ENCODE assay signal across 1 cellular context in the genomic region with DNA sequence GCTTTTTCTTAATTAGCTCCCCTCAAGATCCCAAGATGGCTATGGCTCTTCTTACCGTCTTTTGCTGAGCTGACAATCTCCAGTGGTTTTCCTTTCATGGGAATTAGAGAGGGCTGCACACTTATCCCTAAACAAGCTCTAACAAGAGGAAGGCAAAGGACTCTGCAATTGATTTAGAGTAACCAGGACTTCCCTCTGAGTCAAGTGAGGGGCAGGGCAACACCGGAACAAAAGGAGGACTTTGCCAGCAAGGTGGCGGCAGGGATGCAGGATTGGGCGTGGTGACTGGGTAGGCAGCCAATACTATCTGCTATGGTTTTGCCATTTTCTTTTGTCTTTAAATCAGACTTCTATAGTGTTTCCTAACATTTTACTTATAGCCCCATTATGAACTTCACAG.
TF ChIP-seq lines count a peak whose summit lies in the region.

No MANE protein-coding gene starts in this region.

TF ChIP-seq in GM23338, 12 proteins besides CTCF, POLR2A, EP300 and RAD21 (continued from another document):
- TF ChIP-seq, protein P1, sequence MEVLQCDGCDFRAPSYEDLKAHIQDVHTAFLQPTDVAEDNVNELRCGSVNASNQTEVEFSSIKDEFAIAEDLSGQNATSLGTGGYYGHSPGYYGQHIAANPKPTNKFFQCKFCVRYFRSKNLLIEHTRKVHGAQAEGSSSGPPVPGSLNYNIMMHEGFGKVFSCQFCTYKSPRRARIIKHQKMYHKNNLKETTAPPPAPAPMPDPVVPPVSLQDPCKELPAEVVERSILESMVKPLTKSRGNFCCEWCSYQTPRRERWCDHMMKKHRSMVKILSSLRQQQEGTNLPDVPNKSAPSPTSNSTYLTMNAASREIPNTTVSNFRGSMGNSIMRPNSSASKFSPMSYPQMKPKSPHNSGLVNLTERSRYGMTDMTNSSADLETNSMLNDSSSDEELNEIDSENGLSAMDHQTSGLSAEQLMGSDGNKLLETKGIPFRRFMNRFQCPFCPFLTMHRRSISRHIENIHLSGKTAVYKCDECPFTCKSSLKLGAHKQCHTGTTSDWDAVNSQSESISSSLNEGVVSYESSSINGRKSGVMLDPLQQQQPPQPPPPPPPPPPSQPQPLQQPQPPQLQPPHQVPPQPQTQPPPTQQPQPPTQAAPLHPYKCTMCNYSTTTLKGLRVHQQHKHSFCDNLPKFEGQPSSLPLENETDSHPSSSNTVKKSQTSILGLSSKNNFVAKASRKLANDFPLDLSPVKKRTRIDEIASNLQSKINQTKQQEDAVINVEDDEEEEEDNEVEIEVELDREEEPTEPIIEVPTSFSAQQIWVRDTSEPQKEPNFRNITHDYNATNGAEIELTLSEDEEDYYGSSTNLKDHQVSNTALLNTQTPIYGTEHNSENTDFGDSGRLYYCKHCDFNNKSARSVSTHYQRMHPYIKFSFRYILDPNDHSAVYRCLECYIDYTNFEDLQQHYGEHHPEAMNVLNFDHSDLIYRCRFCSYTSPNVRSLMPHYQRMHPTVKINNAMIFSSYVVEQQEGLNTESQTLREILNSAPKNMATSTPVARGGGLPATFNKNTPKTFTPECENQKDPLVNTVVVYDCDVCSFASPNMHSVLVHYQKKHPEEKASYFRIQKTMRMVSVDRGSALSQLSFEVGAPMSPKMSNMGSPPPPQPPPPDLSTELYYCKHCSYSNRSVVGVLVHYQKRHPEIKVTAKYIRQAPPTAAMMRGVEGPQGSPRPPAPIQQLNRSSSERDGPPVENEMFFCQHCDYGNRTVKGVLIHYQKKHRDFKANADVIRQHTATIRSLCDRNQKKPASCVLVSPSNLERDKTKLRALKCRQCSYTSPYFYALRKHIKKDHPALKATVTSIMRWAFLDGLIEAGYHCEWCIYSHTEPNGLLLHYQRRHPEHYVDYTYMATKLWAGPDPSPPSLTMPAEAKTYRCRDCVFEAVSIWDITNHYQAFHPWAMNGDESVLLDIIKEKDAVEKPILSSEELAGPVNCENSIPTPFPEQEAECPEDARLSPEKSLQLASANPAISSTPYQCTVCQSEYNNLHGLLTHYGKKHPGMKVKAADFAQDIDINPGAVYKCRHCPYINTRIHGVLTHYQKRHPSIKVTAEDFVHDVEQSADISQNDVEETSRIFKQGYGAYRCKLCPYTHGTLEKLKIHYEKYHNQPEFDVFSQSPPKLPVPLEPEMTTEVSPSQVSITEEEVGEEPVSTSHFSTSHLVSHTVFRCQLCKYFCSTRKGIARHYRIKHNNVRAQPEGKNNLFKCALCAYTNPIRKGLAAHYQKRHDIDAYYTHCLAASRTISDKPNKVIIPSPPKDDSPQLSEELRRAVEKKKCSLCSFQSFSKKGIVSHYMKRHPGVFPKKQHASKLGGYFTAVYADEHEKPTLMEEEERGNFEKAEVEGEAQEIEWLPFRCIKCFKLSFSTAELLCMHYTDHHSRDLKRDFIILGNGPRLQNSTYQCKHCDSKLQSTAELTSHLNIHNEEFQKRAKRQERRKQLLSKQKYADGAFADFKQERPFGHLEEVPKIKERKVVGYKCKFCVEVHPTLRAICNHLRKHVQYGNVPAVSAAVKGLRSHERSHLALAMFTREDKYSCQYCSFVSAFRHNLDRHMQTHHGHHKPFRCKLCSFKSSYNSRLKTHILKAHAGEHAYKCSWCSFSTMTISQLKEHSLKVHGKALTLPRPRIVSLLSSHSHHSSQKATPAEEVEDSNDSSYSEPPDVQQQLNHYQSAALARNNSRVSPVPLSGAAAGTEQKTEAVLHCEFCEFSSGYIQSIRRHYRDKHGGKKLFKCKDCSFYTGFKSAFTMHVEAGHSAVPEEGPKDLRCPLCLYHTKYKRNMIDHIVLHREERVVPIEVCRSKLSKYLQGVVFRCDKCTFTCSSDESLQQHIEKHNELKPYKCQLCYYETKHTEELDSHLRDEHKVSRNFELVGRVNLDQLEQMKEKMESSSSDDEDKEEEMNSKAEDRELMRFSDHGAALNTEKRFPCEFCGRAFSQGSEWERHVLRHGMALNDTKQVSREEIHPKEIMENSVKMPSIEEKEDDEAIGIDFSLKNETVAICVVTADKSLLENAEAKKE (CRISPR knock-in tag; IDR thresholded peaks at IDR 0.05), result no peak
- TF ChIP-seq, protein P2, sequence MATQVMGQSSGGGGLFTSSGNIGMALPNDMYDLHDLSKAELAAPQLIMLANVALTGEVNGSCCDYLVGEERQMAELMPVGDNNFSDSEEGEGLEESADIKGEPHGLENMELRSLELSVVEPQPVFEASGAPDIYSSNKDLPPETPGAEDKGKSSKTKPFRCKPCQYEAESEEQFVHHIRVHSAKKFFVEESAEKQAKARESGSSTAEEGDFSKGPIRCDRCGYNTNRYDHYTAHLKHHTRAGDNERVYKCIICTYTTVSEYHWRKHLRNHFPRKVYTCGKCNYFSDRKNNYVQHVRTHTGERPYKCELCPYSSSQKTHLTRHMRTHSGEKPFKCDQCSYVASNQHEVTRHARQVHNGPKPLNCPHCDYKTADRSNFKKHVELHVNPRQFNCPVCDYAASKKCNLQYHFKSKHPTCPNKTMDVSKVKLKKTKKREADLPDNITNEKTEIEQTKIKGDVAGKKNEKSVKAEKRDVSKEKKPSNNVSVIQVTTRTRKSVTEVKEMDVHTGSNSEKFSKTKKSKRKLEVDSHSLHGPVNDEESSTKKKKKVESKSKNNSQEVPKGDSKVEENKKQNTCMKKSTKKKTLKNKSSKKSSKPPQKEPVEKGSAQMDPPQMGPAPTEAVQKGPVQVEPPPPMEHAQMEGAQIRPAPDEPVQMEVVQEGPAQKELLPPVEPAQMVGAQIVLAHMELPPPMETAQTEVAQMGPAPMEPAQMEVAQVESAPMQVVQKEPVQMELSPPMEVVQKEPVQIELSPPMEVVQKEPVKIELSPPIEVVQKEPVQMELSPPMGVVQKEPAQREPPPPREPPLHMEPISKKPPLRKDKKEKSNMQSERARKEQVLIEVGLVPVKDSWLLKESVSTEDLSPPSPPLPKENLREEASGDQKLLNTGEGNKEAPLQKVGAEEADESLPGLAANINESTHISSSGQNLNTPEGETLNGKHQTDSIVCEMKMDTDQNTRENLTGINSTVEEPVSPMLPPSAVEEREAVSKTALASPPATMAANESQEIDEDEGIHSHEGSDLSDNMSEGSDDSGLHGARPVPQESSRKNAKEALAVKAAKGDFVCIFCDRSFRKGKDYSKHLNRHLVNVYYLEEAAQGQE (IDR thresholded peaks at IDR 0.05; ENCODE audit: unreplicated experiment), result no peak
